In genomic region chr2:1054399-1054798, GRCh38 we compare ENCODE assay signal across 1 cellular context.
TF ChIP-seq lines count a peak whose summit lies in the region.

No MANE protein-coding gene starts in this region.

TF ChIP-seq in GM23338, 12 proteins besides CTCF, POLR2A, EP300 and RAD21 (continued from another document):
- TF ChIP-seq ETS1 (IDR thresholded peaks at IDR 0.05), result no peak
- TF ChIP-seq JUNB (IDR thresholded peaks at IDR 0.05; ENCODE audit: unreplicated experiment), result no peak
TF ChIP-seq in GM23338: peak in this region for 0.
